Comparison of ENCODE assay signal across 20 cellular contexts in the genomic region with DNA sequence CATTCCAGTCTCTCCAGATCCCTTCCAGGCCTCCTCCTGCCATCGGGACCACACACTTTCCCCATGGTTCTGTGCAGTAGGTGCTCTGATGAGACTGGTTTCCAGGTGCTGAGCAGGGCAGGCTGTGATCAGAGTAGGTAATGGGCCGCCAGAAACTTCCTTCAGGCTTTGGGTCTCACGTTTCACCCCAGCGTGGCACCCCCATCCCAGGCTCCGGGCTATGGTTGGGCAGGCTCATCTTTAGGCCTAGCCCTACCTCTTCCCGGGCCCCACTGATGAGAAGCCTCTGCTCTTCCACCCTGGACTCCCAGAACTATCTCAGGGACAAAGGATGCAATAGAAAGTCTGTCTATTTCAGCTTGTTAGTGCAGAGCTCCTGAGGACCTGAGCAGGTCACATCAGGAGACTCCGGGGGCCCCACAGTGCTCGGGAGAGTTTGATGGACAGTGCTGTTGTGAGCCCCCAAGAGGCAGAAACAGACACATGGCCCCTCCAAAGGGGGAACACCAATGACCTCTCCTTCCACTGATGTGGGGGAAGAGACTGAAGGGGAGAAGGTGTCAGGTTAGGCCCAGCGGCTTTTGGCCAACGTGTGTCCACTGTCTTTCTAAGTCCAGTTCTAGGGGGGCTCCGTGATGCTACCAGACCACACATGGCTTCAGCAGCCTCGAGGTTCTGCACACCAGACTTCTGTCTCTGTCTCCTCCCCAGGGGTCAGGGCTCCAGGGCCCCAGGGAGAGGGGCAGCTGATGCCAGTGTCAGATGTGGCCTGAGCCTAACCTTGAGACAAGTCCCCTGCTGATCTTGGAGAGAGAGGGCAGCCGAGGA. TPM values are rescaled to one million over a fixed set of nuclear protein-coding genes. Genes with fewer than 3 reads are reported as not detected.
A peak's percentile ranks its signal among the peaks of the same experiment; 100 is the strongest.
DNase-seq lines count a peak whose midpoint lies in the region; ATAC-seq and TF ChIP-seq lines count a peak whose summit lies in the region.
"Had no signal": no experiment of that assay in that cellular context is flagged by ENCODE, and none has a peak within 500 bp of the region (broad histone marks: within the 10 kb centered on the region; RNA-seq: fewer than 3 reads in every experiment).

No MANE protein-coding gene starts in this region.

- H3K4me1 ChIP-seq in H9 (ENCODE audit: insufficient read depth, low read length) (no peaks in the 10 kb centered on the region), esophagus squamous epithelium (peaks cover 0 to 6% (median 0%) of the 10 kb centered on the region in 3 donors)

- H3K9me3 Mint-ChIP-seq in H9 (peaks cover 0 to 4% of the 10 kb centered on the region in 2 experiments; a peak in 1 of 5 replicates), WTC11 (no peaks in the 10 kb centered on the region)
- H3K9me3 Mint-ChIP-seq: CD8-positive, alpha-beta memory T cell had no signal

- TF ChIP-seq CTCF in H9 (conservative IDR thresholded peaks at IDR 0.05) (no peak), WTC11 (IDR thresholded peaks at IDR 0.05) (no peak), esophagus squamous epithelium (IDR thresholded peaks at IDR 0.05) (no peak)

- H4K20me1 ChIP-seq in H9 (ENCODE audit: control insufficient read depth, insufficient read depth, insufficient read length) = no peaks in the 10 kb centered on the region

- H3K9ac ChIP-seq in H9 (ENCODE audit: extremely low read depth, insufficient read length, low read length) = no peak overlapping the region

- H3K23me2 ChIP-seq in H9 (ENCODE audit: insufficient read length, low read depth, low read length, poor library complexity, severe bottlenecking) = no peaks in the 10 kb centered on the region

- no peak overlapping the region for H3K4me3 ChIP-seq in esophagus squamous epithelium
- H3K4me3 ChIP-seq: sigmoid colon had no signal

- CTCF ChIA-PET in WTC11 (lab: Charles Lee) = no interaction called here

- H3K36me3 ChIP-seq in esophagus squamous epithelium = no peaks in the 10 kb centered on the region
- H3K36me3 ChIP-seq: sigmoid colon had no signal

- no peak overlapping the region for H2BK120ac ChIP-seq in H9 (ENCODE audit: low read depth, low read length, poor library complexity, severe bottlenecking)

- no peak overlapping the region for H3K56ac ChIP-seq in H9 (ENCODE audit: insufficient read length, low read depth, low read length)

- no peak overlapping the region for H4K5ac ChIP-seq in H9 (ENCODE audit: insufficient read length, low read depth, low read length)

- H4K91ac ChIP-seq in H9 (ENCODE audit: insufficient read length, low read depth, low read length) = no peak overlapping the region

- no peak overlapping the region for H3K4me2 ChIP-seq in H9 (ENCODE audit: insufficient read depth, insufficient read length, low read length)

- no peaks in the 10 kb centered on the region for H3K79me1 ChIP-seq in H9 (ENCODE audit: insufficient read depth, low read depth, low read length, poor library complexity, severe bottlenecking)

- ATAC-seq in WTC11 = no peak
- ATAC-seq in sciatic nerve = no peak
- ATAC-seq: activated CD4-positive, alpha-beta T cell treated with anti-CD3 and anti-CD28 coated beads for 36 hours had no signal

- DNase-seq in H9 (peak; percentile 13), WTC11 (ENCODE audit: low spot score) (peak; percentile 6), left kidney (ENCODE audit: low read depth, low spot score) (peak; percentile 46), sciatic nerve (ENCODE audit: low spot score) (peak; percentile 30), nucleus accumbens (lab: John Stamatoyannopoulos, UW) (no peak), NCI-H510A (lab: John Stamatoyannopoulos, UW) (no peak), esophagus squamous epithelium (lab: John Stamatoyannopoulos, UW) (no peak)
- DNase-seq: activated CD4-positive, alpha-beta T cell treated with anti-CD3 and anti-CD28 coated beads for 36 hours; activated naive CD4-positive, alpha-beta T cell treated with Interleukin-2 at 50 U/mL for 16 hours; amygdala; CD8-positive, alpha-beta memory T cell; DMS153; NCI-H1105 treated with DMSO at 0.1 percent for 48 hours; NCI-H2029 treated with DMSO at 0.1 percent for 48 hours; NCI-H345; OCI-M1; Right ventricle myocardium superior; sigmoid colon had no signal

- H3K9me3 ChIP-seq in H9 (ENCODE audit: control insufficient read depth, low read depth, low read length) = no peaks in the 10 kb centered on the region
- H3K9me3 ChIP-seq in esophagus squamous epithelium = no peaks in the 10 kb centered on the region
- H3K9me3 ChIP-seq: sigmoid colon had no signal

- no peaks in the 10 kb centered on the region for H3K79me2 ChIP-seq in H9 (ENCODE audit: insufficient read depth, low read length)

- H3K27ac ChIP-seq in H9 (ENCODE audit: insufficient read length, low read depth, low read length) (no peak overlapping the region), esophagus squamous epithelium (no peak overlapping the region)
- H3K27ac ChIP-seq: sigmoid colon had no signal

- H2AFZ ChIP-seq in H9 (ENCODE audit: low read length) = no peak overlapping the region

- H3K27me3 ChIP-seq in H9 (ENCODE audit: insufficient read depth, low read length) = no peaks in the 10 kb centered on the region
- no peaks in the 10 kb centered on the region for H3K27me3 ChIP-seq in esophagus squamous epithelium
- H3K27me3 ChIP-seq: sigmoid colon had no signal

- H3K4me1 Mint-ChIP-seq in H9 = peaks cover 0 to under 1% of the 10 kb centered on the region in 2 experiments; a peak in 1 of 4 replicates
- H3K4me1 Mint-ChIP-seq in WTC11 = peaks cover 3% of the 10 kb centered on the region; the same call in 1 of the 2 replicates
- H3K4me1 Mint-ChIP-seq: activated CD4-positive, alpha-beta T cell treated with anti-CD3 and anti-CD28 coated beads for 36 hours; CD8-positive, alpha-beta memory T cell; IgD-negative memory B cell had no signal

- H2BK15ac ChIP-seq in H9 (ENCODE audit: low read depth, low read length) = no peak overlapping the region

- peak overlapping the region in 1 of 3 experiments; percentile 70; a peak in 2 of 7 replicates for H3K27ac Mint-ChIP-seq in H9
- H3K27ac Mint-ChIP-seq in WTC11 = no peak overlapping the region
- H3K27ac Mint-ChIP-seq: activated CD4-positive, alpha-beta T cell treated with anti-CD3 and anti-CD28 coated beads for 36 hours; CD8-positive, alpha-beta memory T cell; IgD-negative memory B cell had no signal

- WGBS in H9 (ENCODE audit: extremely low coverage, insufficient read length, low lambda C conversion rate) = no CpG with 5 or more reads among the region's 13 CpGs
- 79 to 94% methylated on average over 7 to 9 of the region's 13 CpGs for WGBS in esophagus squamous epithelium, 2 donors

- no peak for TF ChIP-seq POLR2A in esophagus squamous epithelium (IDR thresholded peaks at IDR 0.05)

- no peak overlapping the region for H3K23ac ChIP-seq in H9 (ENCODE audit: insufficient read length, low read depth, low read length)

- H2BK12ac ChIP-seq in H9 (ENCODE audit: insufficient read length, low read depth, low read length) = no peak overlapping the region

- H3K27me3 Mint-ChIP-seq in H9 (ENCODE audit: low read depth) (no peaks in the 10 kb centered on the region; the same call in none of the 2 replicates), WTC11 (ENCODE audit: low read depth) (no peaks in the 10 kb centered on the region)
- H3K27me3 Mint-ChIP-seq: activated CD4-positive, alpha-beta T cell treated with anti-CD3 and anti-CD28 coated beads for 36 hours had no signal

- no peak overlapping the region for H3K4ac ChIP-seq in H9 (ENCODE audit: low read depth, low read length)

- no peak overlapping the region for H2AK5ac ChIP-seq in H9 (ENCODE audit: insufficient read length, low read length)

- no peak overlapping the region for H4K8ac ChIP-seq in H9 (replicated peaks; ENCODE audit: insufficient read length, low read depth, low read length)

- no peak overlapping the region for H3K18ac ChIP-seq in H9 (ENCODE audit: insufficient read length, low read depth, low read length)

- H3K4me3 Mint-ChIP-seq in H9 (no peak overlapping the region), WTC11 (no peak overlapping the region)
- H3K4me3 Mint-ChIP-seq: activated CD4-positive, alpha-beta T cell treated with anti-CD3 and anti-CD28 coated beads for 36 hours; CD8-positive, alpha-beta memory T cell; IgD-negative memory B cell had no signal

- H3K36me3 Mint-ChIP-seq in H9 (ENCODE audit: insufficient read depth in 1 of 3, low read depth in 3 of 3) (no peaks in the 10 kb centered on the region), WTC11 (no peaks in the 10 kb centered on the region)
- H3K36me3 Mint-ChIP-seq: CD8-positive, alpha-beta memory T cell had no signal

- H2BK20ac ChIP-seq in H9 (ENCODE audit: low read depth, low read length, poor library complexity, severe bottlenecking) = no peak overlapping the region

- POLR2A ChIA-PET in WTC11 (lab: Charles Lee) = no interaction called here

- intact Hi-C loops in sciatic nerve (cut with DNase I) = no loop called here
- intact Hi-C loops in esophagus squamous epithelium (cut with DNase I) = no loop called here

- H3T11ph ChIP-seq in H9 (ENCODE audit: low read length) = no peak overlapping the region

- H2BK5ac ChIP-seq in H9 (ENCODE audit: insufficient read length, low read length) = no peak overlapping the region

- H3K14ac ChIP-seq in H9 (ENCODE audit: insufficient read depth, low read length) = no peak overlapping the region

TF ChIP-seq in WTC11, 78 proteins besides CTCF, POLR2A, EP300 and RAD21 (continues in another document):
- TF ChIP-seq, protein P1, sequence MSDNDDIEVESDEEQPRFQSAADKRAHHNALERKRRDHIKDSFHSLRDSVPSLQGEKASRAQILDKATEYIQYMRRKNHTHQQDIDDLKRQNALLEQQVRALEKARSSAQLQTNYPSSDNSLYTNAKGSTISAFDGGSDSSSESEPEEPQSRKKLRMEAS (CRISPR knock-in tag; IDR thresholded peaks at IDR 0.05) = no peak

RNA-seq across cellular contexts. Expression of a gene that starts 5.8 kb away (rescaled TPM):
- total RNA-seq in H9 (2021) (3.1 and 4.0 TPM in 2 replicates), WTC11 (2021) (7.9 to 11.8 TPM (median 8.3 TPM) in 3 replicates), sciatic nerve (3.0 TPM), esophagus squamous epithelium (100 to 1,000 TPM in 1 of 4 donors, 10 to 100 TPM in 3; 59.7 to 184 (median 83.5) TPM)

RNA-seq across cellular contexts. Expression of a gene that starts 28.7 kb away (rescaled TPM):
- total RNA-seq in H9 (2021) (1.5 TPM in 2 replicates), WTC11 (2021) (2.1 to 3.3 TPM (median 3.1 TPM) in 3 replicates), sciatic nerve (13.9 TPM), esophagus squamous epithelium (1 to 10 TPM in 3 of 4 donors, under 1 TPM in 1; 0.15 to 7.4 (median 2.3) TPM)
- total RNA-seq: activated CD4-positive, alpha-beta T cell treated with anti-CD3 and anti-CD28 coated beads for 36 hours; CD8-positive, alpha-beta memory T cell; lung microvascular endothelial cell had no signal

Comparison
In these comparisons a context has a peak if more than half of its experiments do, and no peak if none do; other contexts are left out.
1. DNase-seq: peak in H9 (single experiment), WTC11 (single experiment), left kidney (single experiment) and sciatic nerve (single experiment); none in nucleus accumbens (0 of 56), NCI-H510A (single experiment) and esophagus squamous epithelium (single experiment).